Comparison of ENCODE assay signal across 7 cellular contexts in genomic region chr19:58326914-58327726, GRCh38.
DNase-seq lines count a peak whose midpoint lies in the region; ATAC-seq and TF ChIP-seq lines count a peak whose summit lies in the region.

ZSCAN22 (plus strand) TSS chr19:58326994; CDS start chr19:58334803, 7,809 bp downstream.

- TF ChIP-seq CTCF in retinal pigment epithelial cell (conservative IDR thresholded peaks at IDR 0.05; ENCODE audit: low read depth, low read length): no peak

- peak within 1 kb of the TSS; percentile 96 for H3K4me3 ChIP-seq in retinal pigment epithelial cell (ENCODE audit: low read length)

- ATAC-seq in GM18508 (IDR thresholded peaks at IDR 0.05; ENCODE audit: insufficient read depth, unreplicated experiment): peak; percentile 74
- ATAC-seq in HG02970 (IDR thresholded peaks at IDR 0.05; ENCODE audit: low FRiP score, unreplicated experiment): peak; percentile 81

- DNase-seq in NCI-H187 treated with DMSO at 0.1 percent for 48 hours (lab: John Stamatoyannopoulos, UW) (peak; percentile 93), T-helper 22 cell (ENCODE audit: low read depth) (peak; percentile 81), astrocyte of the hippocampus (ENCODE audit: low read depth, low spot score) (peak; percentile 99), hypothalamus (lab: John Stamatoyannopoulos, UW) (peak; percentile 82 to 100 (median 96)), retinal pigment epithelial cell (ENCODE audit: low read depth) (peak; percentile 82)

Comparison
In these comparisons a context has a peak if more than half of its experiments do, and no peak if none do; other contexts are left out.
1. Peak in every context shown above with its lines: DNase-seq, ATAC-seq and H3K4me3 ChIP-seq.